Comparison of ENCODE assay signal across 12 cellular contexts in genomic region chr15:41495736-41496599, GRCh38. TPM values are rescaled to one million over a fixed set of nuclear protein-coding genes. Genes with fewer than 3 reads are reported as not detected.
DNase-seq lines count a peak whose midpoint lies in the region; ATAC-seq lines count a peak whose summit lies in the region.
"Had no signal": no experiment of that assay in that cellular context is flagged by ENCODE, and none has a peak within 500 bp of the region (broad histone marks: within the 10 kb centered on the region; RNA-seq: fewer than 3 reads in every experiment).

No MANE protein-coding gene starts in this region.

- no peaks in the 10 kb centered on the region for H3K9me3 ChIP-seq in effector memory CD4-positive, alpha-beta T cell (ENCODE audit: control insufficient read depth, low read length)

- DNase-seq in activated naive CD8-positive, alpha-beta T cell treated with anti-CD3 and anti-CD28 coated beads, Interleukin-2, amount 10 ng/mL, durations not matched to agents 7 days and 5 days: no peak
- DNase-seq in activated naive CD8-positive, alpha-beta T cell treated with anti-CD3 and anti-CD28 coated beads, Interleukin-2, amount 50 U/mL, for 24 hours: no peak
- no peak for DNase-seq in effector memory CD4-positive, alpha-beta T cell
- DNase-seq in mucosa of gallbladder (ENCODE audit: low spot score) (peak; percentile 38), glomerular visceral epithelial cell (ENCODE audit: extremely low spot score) (no peak), MV-4-11 (lab: John Stamatoyannopoulos, UW) (no peak)
- no peak for DNase-seq in activated CD4-positive, CD25-positive, alpha-beta regulatory T cell treated with anti-CD3 and anti-CD28 coated beads, Interleukin-2, amount 50 U/mL, for 72 hours
- DNase-seq: immature natural killer cell; NK-92 treated with Interleukin-12 subunit alpha and Interleukin-12 subunit beta, amount 100 ng/mL, for 24 hours had no signal

- no peak overlapping the region for H3K27ac ChIP-seq in effector memory CD4-positive, alpha-beta T cell (ENCODE audit: insufficient read depth, low read length, poor library complexity, severe bottlenecking)
- no peak overlapping the region for H3K27ac ChIP-seq in urinary bladder (ENCODE audit: low read depth)

- H3K36me3 ChIP-seq in effector memory CD4-positive, alpha-beta T cell (ENCODE audit: control insufficient read depth, insufficient read depth, low read length): no peaks in the 10 kb centered on the region
- H3K36me3 ChIP-seq in urinary bladder (ENCODE audit: insufficient read depth): no peaks in the 10 kb centered on the region

- POLR2A ChIA-PET in activated naive CD8-positive, alpha-beta T cell treated with anti-CD3 and anti-CD28 coated beads, Interleukin-2, amount 10 ng/mL, durations not matched to agents 7 days and 5 days (lab: Charles Lee): no interaction called here

- peaks cover 15% of the 10 kb centered on the region for H3K4me1 Mint-ChIP-seq in activated naive CD8-positive, alpha-beta T cell treated with anti-CD3 and anti-CD28 coated beads, Interleukin-2, amount 10 ng/mL, durations not matched to agents 7 days and 5 days
- H3K4me1 Mint-ChIP-seq in activated naive CD8-positive, alpha-beta T cell treated with anti-CD3 and anti-CD28 coated beads, Interleukin-2, amount 50 U/mL, for 24 hours: peaks cover 29% of the 10 kb centered on the region

- peak overlapping the region; percentile 57 for H3K4me3 ChIP-seq in effector memory CD4-positive, alpha-beta T cell (ENCODE audit: insufficient read depth, low read depth, low read length, poor library complexity, severe bottlenecking)
- H3K4me3 ChIP-seq in urinary bladder (ENCODE audit: low read depth, low read length): peak overlapping the region; percentile 65

- 56% methylated on average over 59 of the region's 59 CpGs for WGBS in urinary bladder

- H3K27ac Mint-ChIP-seq in activated naive CD8-positive, alpha-beta T cell treated with anti-CD3 and anti-CD28 coated beads, Interleukin-2, amount 10 ng/mL, durations not matched to agents 7 days and 5 days: no peak overlapping the region
- no peak overlapping the region for H3K27ac Mint-ChIP-seq in activated naive CD8-positive, alpha-beta T cell treated with anti-CD3 and anti-CD28 coated beads, Interleukin-2, amount 50 U/mL, for 24 hours
- H3K27ac Mint-ChIP-seq: immature natural killer cell had no signal

- peaks cover 31% of the 10 kb centered on the region for H3K27me3 ChIP-seq in effector memory CD4-positive, alpha-beta T cell (replicated peaks; ENCODE audit: control insufficient read depth, insufficient read depth, low read length, poor library complexity, severe bottlenecking)

- peak overlapping the region; percentile 37 for H3K4me3 Mint-ChIP-seq in activated naive CD8-positive, alpha-beta T cell treated with anti-CD3 and anti-CD28 coated beads, Interleukin-2, amount 10 ng/mL, durations not matched to agents 7 days and 5 days
- no peak overlapping the region for H3K4me3 Mint-ChIP-seq in activated naive CD8-positive, alpha-beta T cell treated with anti-CD3 and anti-CD28 coated beads, Interleukin-2, amount 50 U/mL, for 24 hours

- peaks cover 34% of the 10 kb centered on the region for H3K4me1 ChIP-seq in effector memory CD4-positive, alpha-beta T cell (ENCODE audit: control insufficient read depth, insufficient read depth, low read length, poor library complexity, severe bottlenecking)
- H3K4me1 ChIP-seq in urinary bladder (ENCODE audit: insufficient read depth): peaks cover 3% of the 10 kb centered on the region

- ATAC-seq in activated naive CD8-positive, alpha-beta T cell treated with anti-CD3 and anti-CD28 coated beads, Interleukin-2, amount 10 ng/mL, durations not matched to agents 7 days and 5 days (ENCODE audit: low read depth): no peak
- no peak for ATAC-seq in activated naive CD8-positive, alpha-beta T cell treated with anti-CD3 and anti-CD28 coated beads, Interleukin-2, amount 50 U/mL, for 24 hours
- ATAC-seq: activated CD4-positive, CD25-positive, alpha-beta regulatory T cell treated with anti-CD3 and anti-CD28 coated beads, Interleukin-2, amount 50 U/mL, for 24 hours had no signal

- peaks cover 76% of the 10 kb centered on the region for H3K27me3 Mint-ChIP-seq in activated naive CD8-positive, alpha-beta T cell treated with anti-CD3 and anti-CD28 coated beads, Interleukin-2, amount 10 ng/mL, durations not matched to agents 7 days and 5 days
- peaks cover 69% of the 10 kb centered on the region for H3K27me3 Mint-ChIP-seq in activated naive CD8-positive, alpha-beta T cell treated with anti-CD3 and anti-CD28 coated beads, Interleukin-2, amount 50 U/mL, for 24 hours

- no peaks in the 10 kb centered on the region for H3K9me3 Mint-ChIP-seq in activated naive CD8-positive, alpha-beta T cell treated with anti-CD3 and anti-CD28 coated beads, Interleukin-2, amount 10 ng/mL, durations not matched to agents 7 days and 5 days
- no peaks in the 10 kb centered on the region for H3K9me3 Mint-ChIP-seq in activated naive CD8-positive, alpha-beta T cell treated with anti-CD3 and anti-CD28 coated beads, Interleukin-2, amount 50 U/mL, for 24 hours

- no peaks in the 10 kb centered on the region for H3K36me3 Mint-ChIP-seq in activated naive CD8-positive, alpha-beta T cell treated with anti-CD3 and anti-CD28 coated beads, Interleukin-2, amount 10 ng/mL, durations not matched to agents 7 days and 5 days
- no peaks in the 10 kb centered on the region for H3K36me3 Mint-ChIP-seq in activated naive CD8-positive, alpha-beta T cell treated with anti-CD3 and anti-CD28 coated beads, Interleukin-2, amount 50 U/mL, for 24 hours (ENCODE audit: low read depth)
- H3K36me3 Mint-ChIP-seq: immature natural killer cell had no signal

RNA-seq across cellular contexts. Expression of gene ITPKA, which starts 2.3 kb away (rescaled TPM):
- total RNA-seq in activated naive CD8-positive, alpha-beta T cell treated with anti-CD3 and anti-CD28 coated beads, Interleukin-2, amount 10 ng/mL, durations not matched to agents 7 days and 5 days: under 1 TPM in 1 of 2 experiments, not detected in 1; 0.25 TPM
- total RNA-seq in mucosa of gallbladder (3.2 TPM), urinary bladder (0.37 TPM)
- polyA plus RNA-seq in urinary bladder: 2.0 TPM
- polyA plus RNA-seq: immature natural killer cell had no signal

RNA-seq across cellular contexts. Expression of gene LTK, which starts 17.7 kb away (rescaled TPM):
- total RNA-seq in activated naive CD8-positive, alpha-beta T cell treated with anti-CD3 and anti-CD28 coated beads, Interleukin-2, amount 10 ng/mL, durations not matched to agents 7 days and 5 days: 1 to 10 TPM; 1.6 to 1.9 TPM
- 2.5 TPM for total RNA-seq in mucosa of gallbladder
- 0.48 TPM for total RNA-seq in urinary bladder
- 0.43 TPM for polyA plus RNA-seq in urinary bladder
- total RNA-seq: bronchial epithelial cell had no signal

RNA-seq across cellular contexts. Expression of gene RPAP1, which starts 48.1 kb away (rescaled TPM):
- 10 to 100 TPM; 40.2 to 42.4 TPM for total RNA-seq in activated naive CD8-positive, alpha-beta T cell treated with anti-CD3 and anti-CD28 coated beads, Interleukin-2, amount 10 ng/mL, durations not matched to agents 7 days and 5 days
- 38.7 TPM for total RNA-seq in mucosa of gallbladder
- total RNA-seq in urinary bladder: 14.6 TPM
- polyA plus RNA-seq in urinary bladder: 15.5 TPM
